Comparison of ENCODE assay signal across 8 cellular contexts in genomic region chr1:16249838-16250241, GRCh38. TPM values are rescaled to one million over a fixed set of nuclear protein-coding genes. Genes with fewer than 3 reads are reported as not detected.
DNase-seq lines count a peak whose midpoint lies in the region; ATAC-seq and TF ChIP-seq lines count a peak whose summit lies in the region.
"Had no signal": no experiment of that assay in that cellular context is flagged by ENCODE, and none has a peak within 500 bp of the region (broad histone marks: within the 10 kb centered on the region; RNA-seq: fewer than 3 reads in every experiment).

No MANE protein-coding gene starts in this region.

- H3K36me3 ChIP-seq in HCT116 (ENCODE audit: control insufficient read depth in 1 of 2, insufficient read depth in 2 of 2, low read length in 2 of 2) (peaks cover 4 to 30% of the 10 kb centered on the region in 2 experiments; a peak in 2 of 4 replicates), heart left ventricle (peaks cover 0 to 59% (median 42%) of the 10 kb centered on the region in 9 donors)

- H3K4me1 ChIP-seq in HCT116 (ENCODE audit: control insufficient read depth in 1 of 2, insufficient read depth in 2 of 2, low read length in 2 of 2) (peaks cover 0 to 22% of the 10 kb centered on the region in 2 experiments; a peak in 2 of 4 replicates), heart left ventricle (peaks cover 13 to 72% (median 52%) of the 10 kb centered on the region in 12 donors)

- H3K9me3 Mint-ChIP-seq in stimulated activated effector memory CD8-positive, alpha-beta T cell treated with anti-CD3 and anti-CD28 coated beads, Interleukin-12 subunit alpha, Interleukin-12 subunit beta, amount 100 ng/mL, for 72 hours, result no peaks in the 10 kb centered on the region

- intact Hi-C loops in HCT116 (cut with micrococcal nuclease), result no loop called here
- intact Hi-C loops in heart left ventricle (cut with DNase I), result loop anchor here in 8 of 10 donors (2.0 to 10.0 kb wide), 8 partner anchors 43 to 173 kb away; partner anchors contain the start of gene FBXO42 (in 7 of the 8)

- no peaks in the 10 kb centered on the region for H3K9me2 ChIP-seq in HCT116 (ENCODE audit: insufficient read depth)

- in situ Hi-C loops in GM13976 (cut with MboI; ENCODE audit: low sequenced_read_pairs, unreplicated experiment), result no loop called here

- no peak overlapping the region for H3K4me3 ChIP-seq in HCT116 (replicated peaks in 1 of 2; ENCODE audit: low read depth in 1 of 2, low read length in 2 of 2)
- no peak overlapping the region for H3K4me3 ChIP-seq in heart left ventricle

- no peak for ATAC-seq in HCT116
- peak in 2 of 4 donors; percentile 21 to 28 for ATAC-seq in heart left ventricle
- ATAC-seq in stimulated activated effector memory CD8-positive, alpha-beta T cell treated with anti-CD3 and anti-CD28 coated beads, Interleukin-12 subunit alpha, Interleukin-12 subunit beta, amount 100 ng/mL, for 72 hours, result no peak

- TF ChIP-seq RAD21 in HCT116 (IDR thresholded peaks at IDR 0.05; ENCODE audit: low read depth), result no peak

- BruUV-seq in HCT116 (replicated peaks; lab: Mats Ljungman, UMichigan), result no TSS peak

- no peak overlapping the region for H3K4me2 ChIP-seq in HCT116 (ENCODE audit: low read length)

- H3K27me3 ChIP-seq in HCT116 (ENCODE audit: insufficient read depth, low read length) (no peaks in the 10 kb centered on the region), heart left ventricle (no peaks in the 10 kb centered on the region)

- no peaks in the 10 kb centered on the region for H4K20me1 ChIP-seq in HCT116 (ENCODE audit: insufficient read depth)

- H3K9me3 ChIP-seq in HCT116 (ENCODE audit: control insufficient read depth in 1 of 2, insufficient read depth in 1 of 2, low read depth in 1 of 2, low read length in 2 of 2) (no peaks in the 10 kb centered on the region), heart left ventricle (no peaks in the 10 kb centered on the region)

- POLR2A ChIA-PET in HCT116 (lab: Charles Lee), result interaction anchor here (1.5 kb wide), 1 partner anchor 38 kb away, joined by 3 read pairs; the partner anchor contains the start of gene ARHGEF19

- H3K9ac ChIP-seq in HCT116 (ENCODE audit: low read length), result no peak overlapping the region

- peak overlapping the region; percentile 58 for H3K27ac Mint-ChIP-seq in stimulated activated effector memory CD8-positive, alpha-beta T cell treated with anti-CD3 and anti-CD28 coated beads, Interleukin-12 subunit alpha, Interleukin-12 subunit beta, amount 100 ng/mL, for 72 hours

- no peak for TF ChIP-seq CTCF in HCT116 (IDR thresholded peaks at IDR 0.05 in 2 of 3, conservative IDR thresholded peaks at IDR 0.05 in 1 of 3; ENCODE audit: borderline replicate concordance in 1 of 3, insufficient read depth in 1 of 3, low read depth in 2 of 3, low read length in 2 of 3)
- no peak for TF ChIP-seq CTCF in heart left ventricle (IDR thresholded peaks at IDR 0.05)
- TF ChIP-seq CTCF in GM13976 (IDR thresholded peaks at IDR 0.05; ENCODE audit: borderline replicate concordance, control extremely low read depth, extremely low read depth, insufficient read depth, missing control alignments), result no peak

- DNase-seq in HCT116 (ENCODE audit: low read depth, low spot score), result no peak
- DNase-seq in SHP77 treated with DMSO at 0.1 percent for 48 hours (lab: John Stamatoyannopoulos, UW), result peak; percentile 24
- DNase-seq in heart left ventricle, result no peak
- no peak for DNase-seq in stimulated activated effector memory CD8-positive, alpha-beta T cell treated with anti-CD3 and anti-CD28 coated beads, Interleukin-12 subunit alpha, Interleukin-12 subunit beta, amount 100 ng/mL, for 72 hours (ENCODE audit: low spot score in 2 of 2)
- no peak for DNase-seq in stimulated activated naive CD4-positive, alpha-beta T cell (lab: John Stamatoyannopoulos, UW)
- DNase-seq in activated gamma-delta T cell treated with Interleukin-2 at 50 U/mL for 16 hours, result no peak
- no peak for DNase-seq in GM13976 (ENCODE audit: low spot score)
- DNase-seq: activated CD4-positive, alpha-beta T cell treated with anti-CD3 and anti-CD28 coated beads for 1 hour had no signal

- 64 to 80% (median 72%) methylated on average over 3 of the region's 3 CpGs for WGBS in heart left ventricle, 4 donors

- no peaks in the 10 kb centered on the region for H3K79me2 ChIP-seq in HCT116 (ENCODE audit: insufficient read depth, low read length)

- CTCF ChIA-PET in HCT116 (lab: Charles Lee), result interaction anchor here (2.4 kb wide), 1 partner anchor 171 kb away, joined by 10 read pairs; no protein-coding TSS in a partner anchor

- peaks cover 11% of the 10 kb centered on the region for H3K4me1 Mint-ChIP-seq in stimulated activated effector memory CD8-positive, alpha-beta T cell treated with anti-CD3 and anti-CD28 coated beads, Interleukin-12 subunit alpha, Interleukin-12 subunit beta, amount 100 ng/mL, for 72 hours

- H3K27ac ChIP-seq in HCT116 (ENCODE audit: low read depth, low read length) (no peak overlapping the region), heart left ventricle (peak overlapping the region; percentile 45 to 92 (median 78))

- no peak overlapping the region for H2AFZ ChIP-seq in HCT116 (ENCODE audit: low read depth, low read length, poor library complexity, severe bottlenecking)

- RAD21 ChIA-PET in HCT116 (lab: Charles Lee; ENCODE audit: low non-redundant PET in 1 of 2, low total read pairs in 2 of 2, uncharacterized antibody in 2 of 2, unreplicated experiment in 2 of 2), result interaction anchor here in 1 of 2 experiments (0.6 kb wide), 1 partner anchor 231 kb away, joined by 3 read pairs; no protein-coding TSS in a partner anchor

- H3K4me3 Mint-ChIP-seq in stimulated activated effector memory CD8-positive, alpha-beta T cell treated with anti-CD3 and anti-CD28 coated beads, Interleukin-12 subunit alpha, Interleukin-12 subunit beta, amount 100 ng/mL, for 72 hours, result no peak overlapping the region

- TF ChIP-seq POLR2A in HCT116 (IDR thresholded peaks at IDR 0.05; ENCODE audit: borderline replicate concordance, extremely low read depth, insufficient read depth, insufficient read length) (no peak), heart left ventricle (IDR thresholded peaks at IDR 0.05) (no peak)

- H3K36me3 Mint-ChIP-seq in stimulated activated effector memory CD8-positive, alpha-beta T cell treated with anti-CD3 and anti-CD28 coated beads, Interleukin-12 subunit alpha, Interleukin-12 subunit beta, amount 100 ng/mL, for 72 hours, result peaks cover 79% of the 10 kb centered on the region

TF ChIP-seq in HCT116, 20 proteins besides CTCF, POLR2A, EP300 and RAD21:
- TF ChIP-seq YY1 (IDR thresholded peaks at IDR 0.05; ENCODE audit: extremely low read depth, insufficient replicate concordance, low read depth, low read length), result no peak
- 0 out of 2 replicates have a peak, but pooled peaks have one; percentile 36 for TF ChIP-seq SRF (IDR thresholded peaks at IDR 0.05; ENCODE audit: low read depth)
TF ChIP-seq in HCT116: peak in this region for 1.

RNA-seq across cellular contexts. Expression of gene CPLANE2, which starts 12.9 kb away (rescaled TPM):
- total RNA-seq in HCT116 (2021; ENCODE audit: unreplicated experiment) (8.1 TPM), heart left ventricle (1 to 10 TPM; 3.6 to 9.9 (median 5.7) TPM)
- 8.3 and 8.7 TPM in 2 replicates for polyA plus RNA-seq in HCT116 (2012)
- polyA plus RNA-seq in heart left ventricle, result 1 to 10 TPM; 5.7 to 6.2 TPM

RNA-seq across cellular contexts. Expression of gene ARHGEF19, which starts 37.4 kb away (rescaled TPM):
- total RNA-seq in HCT116 (2021; ENCODE audit: unreplicated experiment) (59.7 TPM), heart left ventricle (1 to 10 TPM in 8 of 9 donors, under 1 TPM in 1; 0.97 to 3.8 (median 2.3) TPM)
- 47.5 and 50.2 TPM in 2 replicates for polyA plus RNA-seq in HCT116 (2012)
- 1 to 10 TPM in 1 of 2 donors, under 1 TPM in 1; 0.99 to 3.5 TPM for polyA plus RNA-seq in heart left ventricle

Comparison
In these comparisons a context has a peak if more than half of its experiments do, and no peak if none do; other contexts are left out.
1. RNA of gene ARHGEF19, which starts 37.4 kb away (total RNA-seq): 59.7 TPM in HCT116 (single experiment); 0.97 to 3.8 TPM in heart left ventricle; every median in the first group is over 10 times any median in the second.